ENCODE assay signal across 8 cellular contexts in genomic region chr15:50907866-50908208, GRCh38. TPM values are rescaled to one million over a fixed set of nuclear protein-coding genes. Genes with fewer than 3 reads are reported as not detected.
DNase-seq lines count a peak whose midpoint lies in the region; ATAC-seq, FAIRE-seq and TF ChIP-seq lines count a peak whose summit lies in the region.

No MANE protein-coding gene starts in this region.

- H3K9me3 Mint-ChIP-seq in CD14-positive monocyte (no peaks in the 10 kb centered on the region), IgD-negative memory B cell (no peaks in the 10 kb centered on the region)

- H3K4me1 ChIP-seq in HepG2 (ENCODE audit: insufficient read depth, low read length), result peaks cover 13% of the 10 kb centered on the region

- peaks cover 2 to 3% of the 10 kb centered on the region in 2 donors for H3K36me3 Mint-ChIP-seq in CD14-positive monocyte
- peaks cover 3% of the 10 kb centered on the region for H3K36me3 Mint-ChIP-seq in IgD-negative memory B cell

- H3K9ac ChIP-seq in HepG2 (ENCODE audit: insufficient read depth, low read depth, low read length), result peak overlapping the region; percentile 90

- ATAC-seq in GM19452 (IDR thresholded peaks at IDR 0.05; ENCODE audit: unreplicated experiment) (peak; percentile 26), HepG2 (peak; percentile 71)

- FAIRE-seq in HepG2 (lab: Jason Lieb, UNC), result no peak

- TF ChIP-seq RAD21 in HepG2 (CRISPR knock-in tag; IDR thresholded peaks at IDR 0.05), result no peak

- H3K4me3 ChIP-seq in HepG2 (replicated peaks in 1 of 3; ENCODE audit: insufficient read depth in 1 of 3, low read depth in 2 of 3, low read length in 3 of 3), result peak overlapping the region; percentile 85 to 99 (median 97)

- H3K36me3 ChIP-seq in HepG2 (replicated peaks in 1 of 2; ENCODE audit: control insufficient read depth in 1 of 2, insufficient read depth in 2 of 2, low read length in 2 of 2), result peaks cover 0 to 9% of the 10 kb centered on the region in 2 experiments; a peak in 3 of 5 replicates

- in situ Hi-C loops in HepG2 (cut with HindIII; ENCODE audit: extremely low pct_ligation_motif_present, low pct_unique_long_range_greater_than_20kb), result loop anchor here (25.0 kb wide), 1 partner anchor 721 kb away; the partner anchor contains the start of gene SLC27A2

- H3K4me1 Mint-ChIP-seq in CD14-positive monocyte (peaks cover 39% of the 10 kb centered on the region), IgD-negative memory B cell (peaks cover 17 to 31% (median 24%) of the 10 kb centered on the region in 3 donors)

- peak overlapping the region; percentile 79 for H2AFZ ChIP-seq in HepG2 (ENCODE audit: low read length)

- CTCF ChIA-PET in HepG2 (lab: Yijun Ruan, JAX; ENCODE audit: low intra/inter-chr PET ratio, low total read pairs), result interaction anchor here (1.0 to 2.2 kb wide), 3 partner anchors 22 to 232 kb away, joined by 4 to 13 read pairs (median 6); no protein-coding TSS in a partner anchor

- peak overlapping the region; percentile 87 for H3K27ac ChIP-seq in HepG2 (ENCODE audit: extremely low read length, insufficient read depth, low read length)

- no peaks in the 10 kb centered on the region for H4K20me1 ChIP-seq in HepG2 (ENCODE audit: insufficient read depth, low read length)

- TF ChIP-seq POLR2A in HepG2 (IDR thresholded peaks at IDR 0.05; ENCODE audit: insufficient read depth in 1 of 2, low read depth in 2 of 2, low read length in 2 of 2), result no peak

- WGBS in HepG2 (ENCODE audit: low lambda C conversion rate), result 0% methylated on average over 11 of the region's 24 CpGs

- peak overlapping the region; percentile 96 for H3K4me2 ChIP-seq in HepG2 (ENCODE audit: low read depth, low read length)

- H3K4me3 Mint-ChIP-seq in CD14-positive monocyte (peak overlapping the region; percentile 97 to 100), IgD-negative memory B cell (peak overlapping the region; percentile 97 to 99 (median 98))

- peak overlapping the region; percentile 86 to 99 (median 94) for H3K27ac Mint-ChIP-seq in CD14-positive monocyte
- H3K27ac Mint-ChIP-seq in IgD-negative memory B cell, result peak overlapping the region; percentile 99

- POLR2A ChIA-PET in HepG2 (lab: Yijun Ruan, JAX), result interaction anchor here (0.8 to 1.1 kb wide), 2 partner anchors 31 to 592 kb away, joined by 3 to 4 read pairs; no protein-coding TSS in a partner anchor

- peak; percentile 46 for DNase-seq in CD14-positive monocyte (ENCODE audit: low spot score)
- DNase-seq in UCSD-AML1 (lab: John Stamatoyannopoulos, UW; ENCODE audit: unreplicated experiment), result peak; percentile 74
- DNase-seq in cerebellum (ENCODE audit: low spot score), result peak; percentile 61
- peak; percentile 44 for DNase-seq in HepG2 (ENCODE audit: low spot score)
- DNase-seq in stimulated activated CD8-positive, alpha-beta memory T cell treated with anti-CD3 and anti-CD28 coated beads, Interleukin-15, amount 100 ng/mL, for 4 hours (ENCODE audit: low read depth in 2 of 2), result peak; percentile 23 to 25
- DNase-seq in retina, result no peak

- TF ChIP-seq EP300 in HepG2 (IDR thresholded peaks at IDR 0.05; ENCODE audit: low read depth in 2 of 2, low read length in 2 of 2) (no peak), HepG2 (CRISPR knock-in tag; IDR thresholded peaks at IDR 0.05; ENCODE audit: borderline replicate concordance) (no peak)

- intact Hi-C loops in CD14-positive monocyte (cut with micrococcal nuclease) (loop anchor here (1.0 to 5.0 kb wide), 4 partner anchors 23 to 233 kb away; partner anchors contain the start of gene SPPL2A (in 1 of the 2)), HepG2 (cut with micrococcal nuclease; ENCODE audit: unreplicated experiment) (loop anchor here (1.0 to 5.0 kb wide), 3 partner anchors 233 to 556 kb away; partner anchors contain the start of gene USP8)

- H3K9me3 ChIP-seq in HepG2 (ENCODE audit: low read length), result no peaks in the 10 kb centered on the region

- H3K27me3 Mint-ChIP-seq in CD14-positive monocyte (ENCODE audit: low read depth in 3 of 3) (peaks cover 0 to 2% (median 0%) of the 10 kb centered on the region in 3 donors), IgD-negative memory B cell (no peaks in the 10 kb centered on the region)

- H3K79me2 ChIP-seq in HepG2 (ENCODE audit: insufficient read depth, low read length), result peaks cover 11% of the 10 kb centered on the region

- TF ChIP-seq CTCF in CD14-positive monocyte (IDR thresholded peaks at IDR 0.05), result no peak
- TF ChIP-seq CTCF in HepG2 (CRISPR knock-in tag; IDR thresholded peaks at IDR 0.05), result no peak

- BruUV-seq in HepG2 (replicated peaks; lab: Mats Ljungman, UMichigan), result no TSS peak

- no peaks in the 10 kb centered on the region; a peak in 1 of 5 replicates for H3K27me3 ChIP-seq in HepG2 (ENCODE audit: control insufficient read depth in 1 of 2, insufficient read depth in 2 of 2, low read length in 2 of 2)

TF ChIP-seq in HepG2, 621 proteins besides CTCF, POLR2A, EP300 and RAD21 (continues in another document):
- TF ChIP-seq, protein P1, sequence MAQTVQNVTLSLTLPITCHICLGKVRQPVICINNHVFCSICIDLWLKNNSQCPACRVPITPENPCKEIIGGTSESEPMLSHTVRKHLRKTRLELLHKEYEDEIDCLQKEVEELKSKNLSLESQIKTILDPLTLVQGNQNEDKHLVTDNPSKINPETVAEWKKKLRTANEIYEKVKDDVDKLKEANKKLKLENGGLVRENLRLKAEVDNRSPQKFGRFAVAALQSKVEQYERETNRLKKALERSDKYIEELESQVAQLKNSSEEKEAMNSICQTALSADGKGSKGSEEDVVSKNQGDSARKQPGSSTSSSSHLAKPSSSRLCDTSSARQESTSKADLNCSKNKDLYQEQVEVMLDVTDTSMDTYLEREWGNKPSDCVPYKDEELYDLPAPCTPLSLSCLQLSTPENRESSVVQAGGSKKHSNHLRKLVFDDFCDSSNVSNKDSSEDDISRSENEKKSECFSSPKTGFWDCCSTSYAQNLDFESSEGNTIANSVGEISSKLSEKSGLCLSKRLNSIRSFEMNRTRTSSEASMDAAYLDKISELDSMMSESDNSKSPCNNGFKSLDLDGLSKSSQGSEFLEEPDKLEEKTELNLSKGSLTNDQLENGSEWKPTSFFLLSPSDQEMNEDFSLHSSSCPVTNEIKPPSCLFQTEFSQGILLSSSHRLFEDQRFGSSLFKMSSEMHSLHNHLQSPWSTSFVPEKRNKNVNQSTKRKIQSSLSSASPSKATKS (CRISPR knock-in tag; IDR thresholded peaks at IDR 0.05), result 0 out of 2 replicates have a peak, but pooled peaks have one; percentile 13
- no peak for TF ChIP-seq ZUFSP (CRISPR knock-in tag; IDR thresholded peaks at IDR 0.05; ENCODE audit: borderline replicate concordance)
- TF ChIP-seq PHF8 (CRISPR knock-in tag; IDR thresholded peaks at IDR 0.05), result no peak

RNA-seq across cellular contexts. Expression of gene AP4E1, which starts 0.6 kb away (rescaled TPM):
- polyA plus RNA-seq in CD14-positive monocyte (1 to 10 TPM; 5.3 to 7.7 TPM), IgD-negative memory B cell (2.5 TPM), HepG2 (2011; rRNA removed) (2.1 and 2.2 TPM in 2 replicates)
- total RNA-seq in cerebellum (13.4 TPM), HepG2 (2016; rRNA removed; fragmentation: Illumina TruSeq; extraction: Trizol) (7.8 and 11.8 TPM in 2 replicates)
- 4.4 and 5.5 TPM in 2 replicates for total RNA-seq in HepG2 (2016; cell fraction: cytosol; rRNA removed; fragmentation: Illumina TruSeq; extraction: Trizol; ENCODE audit: low read depth)
- 8.2 and 11.7 TPM in 2 replicates for total RNA-seq in HepG2 (2016; cell fraction: insoluble cytoplasmic fraction; rRNA removed; fragmentation: Illumina TruSeq; extraction: Trizol)
- total RNA-seq in HepG2 (2016; cell fraction: membrane; rRNA removed; fragmentation: Illumina TruSeq; extraction: Trizol), result 5.1 and 6.9 TPM in 2 replicates
- 10.0 and 12.5 TPM in 2 replicates for total RNA-seq in HepG2 (2016; cell fraction: nucleus; rRNA removed; fragmentation: Illumina TruSeq; extraction: Trizol)
- 0.89 and 1.5 TPM in 2 replicates for polyA plus RNA-seq in HepG2 (2011; cell fraction: cytosol; rRNA removed)
- polyA plus RNA-seq in HepG2 (2011; cell fraction: nucleus; rRNA removed), result 1.5 and 1.7 TPM in 2 replicates
- 3.9 and 4.2 TPM in 2 replicates for polyA plus RNA-seq in HepG2 (2012)
- polyA plus RNA-seq in HepG2 (2016; cell fraction: cytosol; fragmentation: Illumina TruSeq; extraction: Trizol; ENCODE audit: low read depth), result 0.26 and 0.36 TPM in 2 replicates
- 7.0 and 7.1 TPM in 2 replicates for polyA plus RNA-seq in HepG2 (2016; cell fraction: insoluble cytoplasmic fraction; fragmentation: Illumina TruSeq; extraction: Trizol; ENCODE audit: low read depth)
- polyA plus RNA-seq in HepG2 (2016; cell fraction: membrane; fragmentation: Illumina TruSeq; extraction: Trizol; ENCODE audit: low read depth), result 1.3 and 1.5 TPM in 2 replicates
- 8.5 and 9.2 TPM in 2 replicates for polyA plus RNA-seq in HepG2 (2016; cell fraction: nucleus; fragmentation: Illumina TruSeq; extraction: Trizol; ENCODE audit: insufficient read depth, low read depth)
- polyA minus RNA-seq in HepG2 (2011; rRNA and poly(A)+ RNA removed; ENCODE audit: low replicate concordance), result 3.1 and 6.9 TPM in 2 replicates
- polyA minus RNA-seq in HepG2 (2011; cell fraction: cytosol; rRNA and poly(A)+ RNA removed), result 3.9 and 4.6 TPM in 2 replicates
- 12.9 and 15.9 TPM in 2 replicates for polyA minus RNA-seq in HepG2 (2011; cell fraction: nucleus; rRNA and poly(A)+ RNA removed)
